In the genomic region with DNA sequence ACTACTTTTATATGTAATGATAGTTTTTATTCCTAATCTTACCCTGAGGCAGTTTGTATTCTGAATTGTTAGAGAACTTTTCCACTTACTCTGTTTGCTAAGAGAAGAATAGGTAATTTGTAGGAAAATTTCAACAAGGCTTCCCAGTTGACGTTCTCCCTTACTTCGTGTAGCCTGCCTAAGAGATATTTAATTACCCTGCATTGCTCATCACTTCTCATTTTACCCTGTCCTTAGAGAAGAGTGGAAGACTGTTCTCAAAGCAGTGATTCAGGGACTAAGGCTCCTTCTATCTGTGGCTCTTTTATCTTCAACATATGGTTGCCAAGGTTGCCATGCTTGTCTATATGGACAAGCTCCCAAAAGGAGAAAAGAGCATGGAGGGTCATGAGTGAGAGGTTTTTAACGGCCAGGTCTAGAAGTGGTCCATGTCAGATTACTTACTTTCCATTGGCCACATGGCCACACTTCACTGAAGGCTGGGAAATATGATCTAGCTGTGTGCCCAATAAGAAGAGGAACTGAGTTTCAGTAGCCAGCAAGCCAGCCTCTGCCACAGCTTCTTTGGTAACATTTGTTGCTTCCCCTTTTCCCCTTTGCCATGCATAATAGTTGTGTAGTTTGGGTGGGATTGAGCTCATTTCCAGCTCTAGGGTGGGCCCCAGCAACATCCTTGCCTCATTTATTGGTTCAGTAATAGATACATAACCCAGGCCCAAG, we compare ENCODE assay signal across 17 cellular contexts. TPM values are rescaled to one million over a fixed set of nuclear protein-coding genes. Genes with fewer than 3 reads are reported as not detected.
DNase-seq lines count a peak whose midpoint lies in the region; ATAC-seq and TF ChIP-seq lines count a peak whose summit lies in the region.
"Had no signal": no experiment of that assay in that cellular context is flagged by ENCODE, and none has a peak within 500 bp of the region (broad histone marks: within the 10 kb centered on the region; RNA-seq: fewer than 3 reads in every experiment).

No MANE protein-coding gene starts in this region.

- H3K4me2 ChIP-seq in DOHH2 (ENCODE audit: low read length) = peak overlapping the region; percentile 37
- H3K4me2 ChIP-seq in KMS-11 = peak overlapping the region; percentile 70; the same call in 1 of the 2 replicates

- H3F3A ChIP-seq in DOHH2 (ENCODE audit: control insufficient read depth, insufficient read depth) = peaks cover 7% of the 10 kb centered on the region; the same call in 1 of the 2 replicates

- H3K4me1 Mint-ChIP-seq in naive thymus-derived CD4-positive, alpha-beta T cell = peaks cover 16 to 89% (median 73%) of the 10 kb centered on the region in 7 donors
- peaks cover 31 to 64% (median 46%) of the 10 kb centered on the region in 4 donors for H3K4me1 Mint-ChIP-seq in naive thymus-derived CD8-positive, alpha-beta T cell

- peak overlapping the region in 1 of 9 donors; percentile 32 for H3K27ac Mint-ChIP-seq in naive thymus-derived CD4-positive, alpha-beta T cell
- peak overlapping the region in 1 of 10 donors; percentile 24 for H3K27ac Mint-ChIP-seq in naive thymus-derived CD8-positive, alpha-beta T cell
- H3K27ac Mint-ChIP-seq: activated naive CD8-positive, alpha-beta T cell treated with anti-CD3 and anti-CD28 coated beads, Interleukin-2, amount 10 ng/mL, durations not matched to agents 7 days and 5 days; natural killer cell treated with Interleukin-12 subunit alpha and Interleukin-12 subunit beta and Interleukin-15 and Interleukin-18, amount 100 ng/mL, for 72 hours; progenitor cell of endocrine pancreas; stimulated activated effector memory CD8-positive, alpha-beta T cell treated with anti-CD3 and anti-CD28 coated beads, Interleukin-12 subunit alpha, Interleukin-12 subunit beta, amount 100 ng/mL, for 72 hours had no signal

- peak; percentile 35 for DNase-seq in RPMI8226
- DNase-seq in naive thymus-derived CD4-positive, alpha-beta T cell = no peak
- no peak for DNase-seq in islet precursor cell
- DNase-seq in naive thymus-derived CD8-positive, alpha-beta T cell = no peak
- DNase-seq in NCI-H1694 (lab: John Stamatoyannopoulos, UW) = no peak
- DNase-seq: activated CD4-positive, CD25-positive, alpha-beta regulatory T cell; activated naive CD8-positive, alpha-beta T cell treated with anti-CD3 and anti-CD28 coated beads, Interleukin-2, amount 10 ng/mL, durations not matched to agents 7 days and 5 days; erythroblast; NCI-H524 treated with DMSO at 0.1 percent for 48 hours; Peyer's patch had no signal

- H2AFZ ChIP-seq in KMS-11 (ENCODE audit: low read depth) = no peak overlapping the region

- intact Hi-C loops in naive thymus-derived CD4-positive, alpha-beta T cell (cut with micrococcal nuclease) = no loop called here

- H3K9me3 Mint-ChIP-seq in naive thymus-derived CD4-positive, alpha-beta T cell = no peaks in the 10 kb centered on the region
- no peaks in the 10 kb centered on the region for H3K9me3 Mint-ChIP-seq in naive thymus-derived CD8-positive, alpha-beta T cell
- H3K9me3 Mint-ChIP-seq: activated naive CD8-positive, alpha-beta T cell treated with anti-CD3 and anti-CD28 coated beads, Interleukin-2, amount 10 ng/mL, durations not matched to agents 7 days and 5 days; natural killer cell treated with Interleukin-12 subunit alpha and Interleukin-12 subunit beta and Interleukin-15 and Interleukin-18, amount 100 ng/mL, for 72 hours; stimulated activated effector memory CD8-positive, alpha-beta T cell treated with anti-CD3 and anti-CD28 coated beads, Interleukin-12 subunit alpha, Interleukin-12 subunit beta, amount 100 ng/mL, for 72 hours had no signal

- no peaks in the 10 kb centered on the region for H3K9me2 ChIP-seq in DOHH2 (replicated peaks; ENCODE audit: control insufficient read depth, low read length)

- H3K9ac ChIP-seq in KMS-11 = no peak overlapping the region

- no peaks in the 10 kb centered on the region for H3K9me3 ChIP-seq in DOHH2 (ENCODE audit: control insufficient read depth, insufficient read depth, low read length)
- no peaks in the 10 kb centered on the region for H3K9me3 ChIP-seq in naive thymus-derived CD4-positive, alpha-beta T cell (ENCODE audit: control insufficient read depth in 2 of 3, low read length in 3 of 3)
- H3K9me3 ChIP-seq: Peyer's patch, tibial nerve had no signal

- H3K27me3 ChIP-seq in DOHH2 (ENCODE audit: control insufficient read depth, low read length) (no peaks in the 10 kb centered on the region), KMS-11 (ENCODE audit: insufficient read depth, low read depth) (no peaks in the 10 kb centered on the region)
- H3K27me3 ChIP-seq in naive thymus-derived CD4-positive, alpha-beta T cell (ENCODE audit: control insufficient read depth in 2 of 2, insufficient read depth in 2 of 2, low read length in 2 of 2) = no peaks in the 10 kb centered on the region
- H3K27me3 ChIP-seq: Peyer's patch, tibial nerve had no signal

- H3K27me3 Mint-ChIP-seq in naive thymus-derived CD4-positive, alpha-beta T cell = no peaks in the 10 kb centered on the region
- H3K27me3 Mint-ChIP-seq in naive thymus-derived CD8-positive, alpha-beta T cell = no peaks in the 10 kb centered on the region
- H3K27me3 Mint-ChIP-seq: activated naive CD8-positive, alpha-beta T cell treated with anti-CD3 and anti-CD28 coated beads, Interleukin-2, amount 10 ng/mL, durations not matched to agents 7 days and 5 days; natural killer cell treated with Interleukin-12 subunit alpha and Interleukin-12 subunit beta and Interleukin-15 and Interleukin-18, amount 100 ng/mL, for 72 hours; progenitor cell of endocrine pancreas had no signal

- H3K36me3 ChIP-seq in DOHH2 (ENCODE audit: control insufficient read depth, low read length) (no peaks in the 10 kb centered on the region), KMS-11 (ENCODE audit: insufficient read depth) (no peaks in the 10 kb centered on the region)
- H3K36me3 ChIP-seq in naive thymus-derived CD4-positive, alpha-beta T cell (ENCODE audit: control insufficient read depth in 2 of 3, insufficient read depth in 3 of 3, low read length in 3 of 3) = no peaks in the 10 kb centered on the region
- H3K36me3 ChIP-seq: Peyer's patch, tibial nerve had no signal

- CTCF ChIA-PET in naive thymus-derived CD4-positive, alpha-beta T cell (lab: Charles Lee) = interaction anchor here (0.5 to 1.2 kb wide), 2 partner anchors 24 to 140 kb away, joined by 3 read pairs; no protein-coding TSS in a partner anchor

- peaks cover 40% of the 10 kb centered on the region for H3K79me2 ChIP-seq in DOHH2 (ENCODE audit: control insufficient read depth, low read length)
- H3K79me2 ChIP-seq in KMS-11 (ENCODE audit: insufficient read depth, low read depth) = peaks cover 16% of the 10 kb centered on the region; the same call in 1 of the 2 replicates

- H3K36me3 Mint-ChIP-seq in naive thymus-derived CD4-positive, alpha-beta T cell = peaks cover 0 to 9% (median 0%) of the 10 kb centered on the region in 5 donors
- peaks cover 0 to 2% (median 0%) of the 10 kb centered on the region in 3 donors for H3K36me3 Mint-ChIP-seq in naive thymus-derived CD8-positive, alpha-beta T cell
- H3K36me3 Mint-ChIP-seq: natural killer cell treated with Interleukin-12 subunit alpha and Interleukin-12 subunit beta and Interleukin-15 and Interleukin-18, amount 100 ng/mL, for 72 hours; stimulated activated effector memory CD8-positive, alpha-beta T cell treated with anti-CD3 and anti-CD28 coated beads, Interleukin-12 subunit alpha, Interleukin-12 subunit beta, amount 100 ng/mL, for 72 hours had no signal

- peak; percentile 68 for ATAC-seq in naive thymus-derived CD4-positive, alpha-beta T cell
- ATAC-seq in GM18907 (IDR thresholded peaks at IDR 0.05; ENCODE audit: unreplicated experiment) = no peak
- no peak for ATAC-seq in naive thymus-derived CD8-positive, alpha-beta T cell
- ATAC-seq: natural killer cell treated with Interleukin-12 subunit alpha and Interleukin-12 subunit beta and Interleukin-15 and Interleukin-18, amount 100 ng/mL, for 72 hours; stimulated activated effector memory CD8-positive, alpha-beta T cell treated with anti-CD3 and anti-CD28 coated beads, Interleukin-12 subunit alpha, Interleukin-12 subunit beta, amount 100 ng/mL, for 72 hours had no signal

- no peak for TF ChIP-seq CTCF in DOHH2 (IDR thresholded peaks at IDR 0.05; ENCODE audit: low read depth, low read length, poor library complexity, severe bottlenecking)
- TF ChIP-seq CTCF in KMS-11 (conservative IDR thresholded peaks at IDR 0.05; ENCODE audit: low read depth, low read length) = no peak

- H3K4me3 ChIP-seq in DOHH2 (ENCODE audit: low read length) (no peak overlapping the region), KMS-11 (IDR thresholded peaks at IDR 0.05; ENCODE audit: insufficient read depth, low read depth, low read length) (no peak overlapping the region)
- H3K4me3 ChIP-seq in naive thymus-derived CD4-positive, alpha-beta T cell (ENCODE audit: low read length) = no peak overlapping the region
- H3K4me3 ChIP-seq: Peyer's patch, tibial nerve had no signal

- no peaks in the 10 kb centered on the region for H4K20me1 ChIP-seq in DOHH2 (ENCODE audit: control insufficient read depth, insufficient read depth, low read depth, low read length)
- H4K20me1 ChIP-seq in KMS-11 (ENCODE audit: insufficient read depth) = no peaks in the 10 kb centered on the region

- H3K27ac ChIP-seq in DOHH2 (ENCODE audit: low read depth, low read length) (peak overlapping the region; percentile 3; the same call in 1 of the 2 replicates), KMS-11 (no peak overlapping the region)
- H3K27ac ChIP-seq in naive thymus-derived CD4-positive, alpha-beta T cell (ENCODE audit: low read depth, low read length) = no peak overlapping the region
- H3K27ac ChIP-seq: Peyer's patch, tibial nerve had no signal

- POLR2A ChIA-PET in naive thymus-derived CD4-positive, alpha-beta T cell (lab: Charles Lee) = interaction anchor here (1.3 to 3.1 kb wide), 3 partner anchors 10 to 23 kb away, joined by 7 to 8 read pairs (median 7); no protein-coding TSS in a partner anchor
- POLR2A ChIA-PET in naive thymus-derived CD8-positive, alpha-beta T cell (lab: Charles Lee) = interaction anchor here (2.3 kb wide), 1 partner anchor 15 kb away, joined by 9 read pairs; no protein-coding TSS in a partner anchor

- H3K4me1 ChIP-seq in DOHH2 (ENCODE audit: control insufficient read depth, low read length) (peaks cover 38% of the 10 kb centered on the region), KMS-11 (ENCODE audit: low read depth, poor library complexity, severe bottlenecking) (peaks cover 69% of the 10 kb centered on the region)
- H3K4me1 ChIP-seq in naive thymus-derived CD4-positive, alpha-beta T cell (ENCODE audit: control insufficient read depth in 2 of 2, insufficient read depth in 2 of 2, low read length in 2 of 2) = peaks cover 3 to 11% of the 10 kb centered on the region in 2 donors

- H3K4me3 Mint-ChIP-seq in naive thymus-derived CD4-positive, alpha-beta T cell = no peak overlapping the region
- H3K4me3 Mint-ChIP-seq in naive thymus-derived CD8-positive, alpha-beta T cell = no peak overlapping the region
- H3K4me3 Mint-ChIP-seq: activated naive CD8-positive, alpha-beta T cell treated with anti-CD3 and anti-CD28 coated beads, Interleukin-2, amount 10 ng/mL, durations not matched to agents 7 days and 5 days; natural killer cell treated with Interleukin-12 subunit alpha and Interleukin-12 subunit beta and Interleukin-15 and Interleukin-18, amount 100 ng/mL, for 72 hours; stimulated activated effector memory CD8-positive, alpha-beta T cell treated with anti-CD3 and anti-CD28 coated beads, Interleukin-12 subunit alpha, Interleukin-12 subunit beta, amount 100 ng/mL, for 72 hours had no signal

RNA-seq across cellular contexts. Expression of gene PDE8A, which starts 22.1 kb away (rescaled TPM):
- total RNA-seq in naive thymus-derived CD4-positive, alpha-beta T cell = 10 to 100 TPM; 17.4 to 43.3 (median 33.8) TPM
- polyA plus RNA-seq in naive thymus-derived CD4-positive, alpha-beta T cell = 1 to 10 TPM; 1.7 to 4.3 TPM
- total RNA-seq in naive thymus-derived CD8-positive, alpha-beta T cell = 10 to 100 TPM; 24.7 to 32.3 TPM
- 1 to 10 TPM in 1 of 3 donors, under 1 TPM in 2; 0.90 to 3.0 (median 0.93) TPM for polyA plus RNA-seq in naive thymus-derived CD8-positive, alpha-beta T cell
